In genomic region chr1:93348104-93348780, GRCh38 we compare ENCODE assay signal across 8 cellular contexts. TPM values are rescaled to one million over a fixed set of nuclear protein-coding genes. Genes with fewer than 3 reads are reported as not detected.
DNase-seq lines count a peak whose midpoint lies in the region; ATAC-seq, FAIRE-seq and TF ChIP-seq lines count a peak whose summit lies in the region.

No MANE protein-coding gene starts in this region.

- peak overlapping the region; percentile 88 for H3K9ac ChIP-seq in HepG2 (ENCODE audit: insufficient read depth, low read depth, low read length)

- POLR2A ChIA-PET in activated naive CD8-positive, alpha-beta T cell treated with anti-CD3 and anti-CD28 coated beads, Interleukin-2, amount 10 ng/mL, durations not matched to agents 7 days and 5 days (lab: Charles Lee), result interaction anchor here (1.3 kb wide), 1 partner anchor 12 kb away, joined by 4 read pairs; no protein-coding TSS in a partner anchor
- POLR2A ChIA-PET in HepG2 (lab: Yijun Ruan, JAX), result no interaction called here

- H2AFZ ChIP-seq in HepG2 (ENCODE audit: low read length), result no peak overlapping the region

- intact Hi-C loops in HepG2 (cut with micrococcal nuclease; ENCODE audit: unreplicated experiment) (loop anchor here (2.0 to 5.0 kb wide), 4 partner anchors 43 to 499 kb away; no protein-coding TSS in a partner anchor), transverse colon (cut with DNase I; ENCODE audit: low total_unique reads) (no loop called here)

- no peak for ATAC-seq in activated naive CD8-positive, alpha-beta T cell treated with anti-CD3 and anti-CD28 coated beads, Interleukin-2, amount 10 ng/mL, durations not matched to agents 7 days and 5 days (ENCODE audit: low read depth)
- ATAC-seq in HepG2, result no peak

- TF ChIP-seq POLR2A in HepG2 (IDR thresholded peaks at IDR 0.05; ENCODE audit: insufficient read depth in 1 of 2, low read depth in 2 of 2, low read length in 2 of 2) (no peak), transverse colon (IDR thresholded peaks at IDR 0.05) (no peak)

- peaks cover 41% of the 10 kb centered on the region for H3K36me3 Mint-ChIP-seq in activated naive CD4-positive, alpha-beta T cell treated with anti-CD3 and anti-CD28 coated beads, Interleukin-2, amount 10 ng/mL, durations not matched to agents 7 days and 5 days
- peaks cover 31% of the 10 kb centered on the region for H3K36me3 Mint-ChIP-seq in activated naive CD8-positive, alpha-beta T cell treated with anti-CD3 and anti-CD28 coated beads, Interleukin-2, amount 10 ng/mL, durations not matched to agents 7 days and 5 days

- H3K4me1 ChIP-seq in HepG2 (ENCODE audit: insufficient read depth, low read length), result peaks cover 34% of the 10 kb centered on the region
- H3K4me1 ChIP-seq in transverse colon, result peaks cover 6 to 68% (median 24%) of the 10 kb centered on the region in 4 donors

- TF ChIP-seq CTCF in HepG2 (CRISPR knock-in tag; IDR thresholded peaks at IDR 0.05), result no peak
- TF ChIP-seq CTCF in transverse colon (IDR thresholded peaks at IDR 0.05), result no peak
- no peak for TF ChIP-seq CTCF in GM10266 (IDR thresholded peaks at IDR 0.05; ENCODE audit: control insufficient read depth, insufficient read depth, low read depth, missing control alignments)

- H3K4me2 ChIP-seq in HepG2 (ENCODE audit: low read depth, low read length), result peak overlapping the region; percentile 79

- no peak for TF ChIP-seq RAD21 in HepG2 (CRISPR knock-in tag; IDR thresholded peaks at IDR 0.05)

- BruUV-seq in HepG2 (replicated peaks; lab: Mats Ljungman, UMichigan), result no TSS peak

- H3K27ac Mint-ChIP-seq in activated naive CD4-positive, alpha-beta T cell treated with anti-CD3 and anti-CD28 coated beads, Interleukin-2, amount 10 ng/mL, durations not matched to agents 7 days and 5 days, result peak overlapping the region; percentile 37
- H3K27ac Mint-ChIP-seq in activated naive CD8-positive, alpha-beta T cell treated with anti-CD3 and anti-CD28 coated beads, Interleukin-2, amount 10 ng/mL, durations not matched to agents 7 days and 5 days, result peak overlapping the region; percentile 72

- TF ChIP-seq EP300 in HepG2 (IDR thresholded peaks at IDR 0.05; ENCODE audit: low read depth in 2 of 2, low read length in 2 of 2) (no peak), HepG2 (CRISPR knock-in tag; IDR thresholded peaks at IDR 0.05; ENCODE audit: borderline replicate concordance) (no peak), transverse colon (IDR thresholded peaks at IDR 0.05; ENCODE audit: low read depth) (no peak)

- no peaks in the 10 kb centered on the region; a peak in 1 of 5 replicates for H3K27me3 ChIP-seq in HepG2 (ENCODE audit: control insufficient read depth in 1 of 2, insufficient read depth in 2 of 2, low read length in 2 of 2)
- H3K27me3 ChIP-seq in transverse colon, result no peaks in the 10 kb centered on the region

- H3K27me3 Mint-ChIP-seq in activated naive CD4-positive, alpha-beta T cell treated with anti-CD3 and anti-CD28 coated beads, Interleukin-2, amount 10 ng/mL, durations not matched to agents 7 days and 5 days, result no peaks in the 10 kb centered on the region
- H3K27me3 Mint-ChIP-seq in activated naive CD8-positive, alpha-beta T cell treated with anti-CD3 and anti-CD28 coated beads, Interleukin-2, amount 10 ng/mL, durations not matched to agents 7 days and 5 days, result no peaks in the 10 kb centered on the region

- H3K36me3 ChIP-seq in HepG2 (replicated peaks in 1 of 2; ENCODE audit: control insufficient read depth in 1 of 2, insufficient read depth in 2 of 2, low read length in 2 of 2), result peaks cover 4 to 5% of the 10 kb centered on the region in 2 experiments; a peak in 2 of 5 replicates
- no peaks in the 10 kb centered on the region for H3K36me3 ChIP-seq in transverse colon

- H3K9me3 ChIP-seq in HepG2 (ENCODE audit: low read length), result no peaks in the 10 kb centered on the region
- H3K9me3 ChIP-seq in transverse colon, result no peaks in the 10 kb centered on the region

- H3K27ac ChIP-seq in HepG2 (ENCODE audit: extremely low read length, insufficient read depth, low read length) (no peak overlapping the region), transverse colon (peak overlapping the region in 3 of 4 donors; percentile 6 to 96 (median 95))

- WGBS in HepG2 (ENCODE audit: low lambda C conversion rate), result 5% methylated on average over 3 of the region's 3 CpGs
- WGBS in transverse colon (ENCODE audit: low coverage in 1 of 2), 2 donors, result 8 to 10% methylated on average over 3 of the region's 3 CpGs

- FAIRE-seq in HepG2 (lab: Jason Lieb, UNC), result no peak

- H4K20me1 ChIP-seq in HepG2 (ENCODE audit: insufficient read depth, low read length), result peaks cover 32% of the 10 kb centered on the region

- in situ Hi-C loops in HepG2 (cut with HindIII; ENCODE audit: extremely low pct_ligation_motif_present, low pct_unique_long_range_greater_than_20kb), result loop anchor here (5.0 kb wide), 1 partner anchor 46 kb away; no protein-coding TSS in a partner anchor
- in situ Hi-C loops in transverse colon (cut with MboI; ENCODE audit: low pct_ligation_motif_present in 1 of 4, low pct_unique_long_range_greater_than_20kb in 1 of 4, low sequenced_read_pairs in 3 of 4), result no loop called here

- peaks cover 36% of the 10 kb centered on the region for H3K4me1 Mint-ChIP-seq in activated naive CD4-positive, alpha-beta T cell treated with anti-CD3 and anti-CD28 coated beads, Interleukin-2, amount 10 ng/mL, durations not matched to agents 7 days and 5 days
- H3K4me1 Mint-ChIP-seq in activated naive CD8-positive, alpha-beta T cell treated with anti-CD3 and anti-CD28 coated beads, Interleukin-2, amount 10 ng/mL, durations not matched to agents 7 days and 5 days, result peaks cover 34% of the 10 kb centered on the region

- no peaks in the 10 kb centered on the region for H3K9me3 Mint-ChIP-seq in activated naive CD4-positive, alpha-beta T cell treated with anti-CD3 and anti-CD28 coated beads, Interleukin-2, amount 10 ng/mL, durations not matched to agents 7 days and 5 days
- H3K9me3 Mint-ChIP-seq in activated naive CD8-positive, alpha-beta T cell treated with anti-CD3 and anti-CD28 coated beads, Interleukin-2, amount 10 ng/mL, durations not matched to agents 7 days and 5 days, result no peaks in the 10 kb centered on the region

- no peak for DNase-seq in activated naive CD4-positive, alpha-beta T cell treated with anti-CD3 and anti-CD28 coated beads, Interleukin-2, amount 10 ng/mL, durations not matched to agents 7 days and 5 days
- DNase-seq in activated naive CD4-positive, alpha-beta T cell treated with Interleukin-2 at 50 U/mL for 16 hours, result no peak
- DNase-seq in activated naive CD8-positive, alpha-beta T cell treated with anti-CD3 and anti-CD28 coated beads, Interleukin-2, amount 10 ng/mL, durations not matched to agents 7 days and 5 days, result no peak
- DNase-seq in HepG2 (ENCODE audit: low spot score) (no peak), transverse colon (no peak), CD1c-positive myeloid dendritic cell (ENCODE audit: extremely low spot score) (no peak), GM10266 (ENCODE audit: extremely low spot score) (no peak)
- no peak for DNase-seq in stimulated activated CD4-positive, alpha-beta T cell treated with anti-CD3 and anti-CD28 coated beads, Interleukin-4, amount 100 ng/mL, for 24 hours

- H3K4me3 ChIP-seq in HepG2 (replicated peaks in 1 of 3; ENCODE audit: insufficient read depth in 1 of 3, low read depth in 2 of 3, low read length in 3 of 3) (peak overlapping the region; percentile 81 to 99 (median 93)), transverse colon (peak overlapping the region in 3 of 4 donors; percentile 82 to 96 (median 94))

- H3K79me2 ChIP-seq in HepG2 (ENCODE audit: insufficient read depth, low read length), result peaks cover 80% of the 10 kb centered on the region

- H3K4me3 Mint-ChIP-seq in activated naive CD4-positive, alpha-beta T cell treated with anti-CD3 and anti-CD28 coated beads, Interleukin-2, amount 10 ng/mL, durations not matched to agents 7 days and 5 days, result peak overlapping the region; percentile 94
- peak overlapping the region; percentile 96 for H3K4me3 Mint-ChIP-seq in activated naive CD8-positive, alpha-beta T cell treated with anti-CD3 and anti-CD28 coated beads, Interleukin-2, amount 10 ng/mL, durations not matched to agents 7 days and 5 days

- CTCF ChIA-PET in activated naive CD4-positive, alpha-beta T cell treated with anti-CD3 and anti-CD28 coated beads, Interleukin-2, amount 10 ng/mL, durations not matched to agents 7 days and 5 days (lab: Charles Lee), result interaction anchor here (0.6 kb wide), 1 partner anchor 12 kb away, joined by 3 read pairs; no protein-coding TSS in a partner anchor
- CTCF ChIA-PET in HepG2 (lab: Yijun Ruan, JAX; ENCODE audit: low intra/inter-chr PET ratio, low total read pairs), result no interaction called here

TF ChIP-seq in HepG2, 621 proteins besides CTCF, POLR2A, EP300 and RAD21 (continues in another document):
- TF ChIP-seq ZNF674 (CRISPR knock-in tag; IDR thresholded peaks at IDR 0.05; ENCODE audit: low read depth) (no peak), ZNF496 (CRISPR knock-in tag; IDR thresholded peaks at IDR 0.05; ENCODE audit: insufficient replicate concordance) (no peak), ZNF550 (CRISPR knock-in tag; IDR thresholded peaks at IDR 0.05; ENCODE audit: borderline replicate concordance) (no peak)

RNA-seq across cellular contexts. Expression of gene DR1, which starts 2.5 kb away (rescaled TPM):
- 10 to 100 TPM; 84.2 to 85.7 TPM for total RNA-seq in activated naive CD8-positive, alpha-beta T cell treated with anti-CD3 and anti-CD28 coated beads, Interleukin-2, amount 10 ng/mL, durations not matched to agents 7 days and 5 days
- total RNA-seq in HepG2 (2016; rRNA removed; fragmentation: Illumina TruSeq; extraction: Trizol) (42.3 and 54.7 TPM in 2 replicates), transverse colon (10 to 100 TPM; 12.3 to 47.5 (median 32.9) TPM)
- total RNA-seq in HepG2 (2016; cell fraction: cytosol; rRNA removed; fragmentation: Illumina TruSeq; extraction: Trizol; ENCODE audit: low read depth), result 8.3 and 8.9 TPM in 2 replicates
- total RNA-seq in HepG2 (2016; cell fraction: insoluble cytoplasmic fraction; rRNA removed; fragmentation: Illumina TruSeq; extraction: Trizol), result 40.3 and 56.8 TPM in 2 replicates
- 33.3 and 35.5 TPM in 2 replicates for total RNA-seq in HepG2 (2016; cell fraction: membrane; rRNA removed; fragmentation: Illumina TruSeq; extraction: Trizol)
- 26.3 and 27.4 TPM in 2 replicates for total RNA-seq in HepG2 (2016; cell fraction: nucleus; rRNA removed; fragmentation: Illumina TruSeq; extraction: Trizol)
- 15.7 and 17.8 TPM in 2 replicates for polyA plus RNA-seq in HepG2 (2011; rRNA removed)
- polyA plus RNA-seq in HepG2 (2011; cell fraction: cytosol; rRNA removed), result 7.5 and 10.7 TPM in 2 replicates
- polyA plus RNA-seq in HepG2 (2011; cell fraction: nucleus; rRNA removed), result 4.2 and 5.7 TPM in 2 replicates
- polyA plus RNA-seq in HepG2 (2012), result 21.7 and 21.9 TPM in 2 replicates
- 6.9 and 9.7 TPM in 2 replicates for polyA plus RNA-seq in HepG2 (2016; cell fraction: cytosol; fragmentation: Illumina TruSeq; extraction: Trizol; ENCODE audit: low read depth)
- 45.0 and 48.3 TPM in 2 replicates for polyA plus RNA-seq in HepG2 (2016; cell fraction: insoluble cytoplasmic fraction; fragmentation: Illumina TruSeq; extraction: Trizol; ENCODE audit: low read depth)
- 20.9 and 24.4 TPM in 2 replicates for polyA plus RNA-seq in HepG2 (2016; cell fraction: membrane; fragmentation: Illumina TruSeq; extraction: Trizol; ENCODE audit: low read depth)
- polyA plus RNA-seq in HepG2 (2016; cell fraction: nucleus; fragmentation: Illumina TruSeq; extraction: Trizol; ENCODE audit: insufficient read depth, low read depth), result 23.2 and 23.5 TPM in 2 replicates
- 25.8 and 45.3 TPM in 2 replicates for polyA minus RNA-seq in HepG2 (2011; rRNA and poly(A)+ RNA removed; ENCODE audit: low replicate concordance)
- polyA minus RNA-seq in HepG2 (2011; cell fraction: cytosol; rRNA and poly(A)+ RNA removed), result 25.3 and 30.3 TPM in 2 replicates
- polyA minus RNA-seq in HepG2 (2011; cell fraction: nucleus; rRNA and poly(A)+ RNA removed), result 21.6 and 26.0 TPM in 2 replicates
